30 cellular contexts compared by ENCODE assay signal in genomic region chr5:173027905-173028304, GRCh38. TPM values are rescaled to one million over a fixed set of nuclear protein-coding genes. Genes with fewer than 3 reads are reported as not detected.
DNase-seq lines count a peak whose midpoint lies in the region; ATAC-seq and TF ChIP-seq lines count a peak whose summit lies in the region.
"Had no signal": no experiment of that assay in that cellular context is flagged by ENCODE, and none has a peak within 500 bp of the region (broad histone marks: within the 10 kb centered on the region; RNA-seq: fewer than 3 reads in every experiment).

No MANE protein-coding gene starts in this region.

- no peaks in the 10 kb centered on the region for H3K9me3 ChIP-seq in OCI-LY3 (ENCODE audit: insufficient read depth, low read length)
- no peaks in the 10 kb centered on the region for H3K9me3 ChIP-seq in upper lobe of left lung
- H3K9me3 ChIP-seq: BLaER1 treated with 17β-estradiol and CSF1 and Interleukin-3, amounts not matched to agents 10 nM and 100 nM; colonic mucosa; pancreas; thoracic aorta; vagina had no signal

- peaks cover 24% of the 10 kb centered on the region for H4K20me1 ChIP-seq in OCI-LY3 (ENCODE audit: insufficient read depth, low read length)

- H3K4me1 Mint-ChIP-seq in activated naive CD4-positive, alpha-beta T cell treated with anti-CD3 and anti-CD28 coated beads, Interleukin-2, amount 10 ng/mL, durations not matched to agents 7 days and 5 days: peaks cover 2% of the 10 kb centered on the region
- H3K4me1 Mint-ChIP-seq in mesothelial cell of epicardium: no peaks in the 10 kb centered on the region
- peaks cover 6% of the 10 kb centered on the region for H3K4me1 Mint-ChIP-seq in chondrocyte (ENCODE audit: low read depth)
- H3K4me1 Mint-ChIP-seq: stimulated activated naive CD8-positive, alpha-beta T cell treated with anti-CD3 and anti-CD28 coated beads, Interleukin-15, amount 100 ng/mL, for 72 hours had no signal

- TF ChIP-seq CTCF in OCI-LY3 (IDR thresholded peaks at IDR 0.05; ENCODE audit: low read depth, low read length): no peak
- TF ChIP-seq CTCF in mesothelial cell of epicardium (IDR thresholded peaks at IDR 0.05; ENCODE audit: unreplicated experiment): no peak
- TF ChIP-seq CTCF in upper lobe of left lung (IDR thresholded peaks at IDR 0.05): no peak
- no peak for TF ChIP-seq CTCF in chondrocyte (IDR thresholded peaks at IDR 0.05)

- TF ChIP-seq POLR2A in upper lobe of left lung (IDR thresholded peaks at IDR 0.05): no peak

- H3K36me3 ChIP-seq in OCI-LY3 (replicated peaks; ENCODE audit: low read depth, low read length) (peaks cover 7% of the 10 kb centered on the region), upper lobe of left lung (peaks cover 0 to 7% (median 0%) of the 10 kb centered on the region in 4 donors)
- H3K36me3 ChIP-seq: colonic mucosa, pancreas, thoracic aorta had no signal

- peaks cover 82% of the 10 kb centered on the region for H3K79me2 ChIP-seq in OCI-LY3 (ENCODE audit: low read length)

- no peaks in the 10 kb centered on the region for H3K9me3 Mint-ChIP-seq in activated naive CD4-positive, alpha-beta T cell treated with anti-CD3 and anti-CD28 coated beads, Interleukin-2, amount 10 ng/mL, durations not matched to agents 7 days and 5 days
- H3K9me3 Mint-ChIP-seq in mesothelial cell of epicardium: peaks cover 3% of the 10 kb centered on the region
- H3K9me3 Mint-ChIP-seq in chondrocyte (ENCODE audit: low read depth): no peaks in the 10 kb centered on the region
- H3K9me3 Mint-ChIP-seq: activated naive CD4-positive, alpha-beta T cell treated with anti-CD3 and anti-CD28 coated beads, Interleukin-2, amount 50 U/mL, for 72 hours; nephron; stimulated activated naive CD8-positive, alpha-beta T cell treated with anti-CD3 and anti-CD28 coated beads, Interleukin-15, amount 100 ng/mL, for 72 hours had no signal

- no peaks in the 10 kb centered on the region for H3K27me3 Mint-ChIP-seq in activated naive CD4-positive, alpha-beta T cell treated with anti-CD3 and anti-CD28 coated beads, Interleukin-2, amount 10 ng/mL, durations not matched to agents 7 days and 5 days
- H3K27me3 Mint-ChIP-seq in mesothelial cell of epicardium (ENCODE audit: low read depth): no peaks in the 10 kb centered on the region
- no peaks in the 10 kb centered on the region for H3K27me3 Mint-ChIP-seq in chondrocyte (ENCODE audit: low read depth)
- H3K27me3 Mint-ChIP-seq: stimulated activated naive CD8-positive, alpha-beta T cell treated with anti-CD3 and anti-CD28 coated beads, Interleukin-15, amount 100 ng/mL, for 72 hours had no signal

- H3K9ac ChIP-seq in OCI-LY3 (ENCODE audit: low read length): no peak overlapping the region
- H3K9ac ChIP-seq: GM23248 had no signal

- H3K36me3 Mint-ChIP-seq in activated naive CD4-positive, alpha-beta T cell treated with anti-CD3 and anti-CD28 coated beads, Interleukin-2, amount 10 ng/mL, durations not matched to agents 7 days and 5 days: peaks cover 12% of the 10 kb centered on the region
- H3K36me3 Mint-ChIP-seq in mesothelial cell of epicardium: peaks cover 3% of the 10 kb centered on the region
- H3K36me3 Mint-ChIP-seq in chondrocyte (ENCODE audit: low read depth): no peaks in the 10 kb centered on the region

- H2AFZ ChIP-seq in OCI-LY3 (ENCODE audit: low read depth, low read length): no peak overlapping the region
- H2AFZ ChIP-seq: GM23248 had no signal

- no peak overlapping the region for H3K4me3 Mint-ChIP-seq in activated naive CD4-positive, alpha-beta T cell treated with anti-CD3 and anti-CD28 coated beads, Interleukin-2, amount 10 ng/mL, durations not matched to agents 7 days and 5 days
- no peak overlapping the region for H3K4me3 Mint-ChIP-seq in mesothelial cell of epicardium
- H3K4me3 Mint-ChIP-seq in chondrocyte (ENCODE audit: unreplicated experiment): no peak overlapping the region
- H3K4me3 Mint-ChIP-seq: nephron; stimulated activated naive CD8-positive, alpha-beta T cell treated with anti-CD3 and anti-CD28 coated beads, Interleukin-15, amount 100 ng/mL, for 72 hours had no signal

- no peak for TF ChIP-seq EP300 in upper lobe of left lung (IDR thresholded peaks at IDR 0.05)

- no peak overlapping the region for H3K4me3 ChIP-seq in OCI-LY3 (ENCODE audit: low read length)
- H3K4me3 ChIP-seq in upper lobe of left lung: no peak overlapping the region
- H3K4me3 ChIP-seq: BLaER1 treated with 17β-estradiol and CSF1 and Interleukin-3, amounts not matched to agents 10 nM and 100 nM; colonic mucosa; GM23248; pancreas; thoracic aorta; vagina had no signal

- H3K4me2 ChIP-seq in OCI-LY3 (ENCODE audit: low read length): peak overlapping the region; percentile 22

- DNase-seq in activated naive CD4-positive, alpha-beta T cell treated with anti-CD3 and anti-CD28 coated beads, Interleukin-2, amount 10 ng/mL, durations not matched to agents 7 days and 5 days: no peak
- no peak for DNase-seq in activated naive CD4-positive, alpha-beta T cell treated with Interleukin-2 at 50 U/mL for 16 hours
- no peak for DNase-seq in mesothelial cell of epicardium (ENCODE audit: low spot score in 2 of 2, unreplicated experiment in 2 of 2)
- DNase-seq in upper lobe of left lung: no peak
- no peak for DNase-seq in chondrocyte (ENCODE audit: low spot score)
- DNase-seq in activated CD8-positive, alpha-beta memory T cell treated with anti-CD3 and anti-CD28 coated beads for 24 hours: no peak
- DNase-seq: activated CD4-positive, alpha-beta T cell treated with anti-CD3 and anti-CD28 coated beads for 4 hours; anterior cingulate cortex; colonic mucosa; COR-L47; effector CD8-positive, alpha-beta T cell; GM23248; hypothalamus; IMR-90; MV-4-11; NCI-H1436; NCI-H2081; NCI-H524 treated with DMSO at 0.1 percent for 48 hours; pancreas; small intestine; stimulated activated naive CD8-positive, alpha-beta T cell treated with anti-CD3 and anti-CD28 coated beads, Interleukin-15, amount 100 ng/mL, for 72 hours had no signal

- CTCF ChIA-PET in activated naive CD4-positive, alpha-beta T cell treated with anti-CD3 and anti-CD28 coated beads, Interleukin-2, amount 10 ng/mL, durations not matched to agents 7 days and 5 days (lab: Charles Lee): no interaction called here

- WGBS in upper lobe of left lung, 2 donors: 87 to 88% methylated on average over 7 of the region's 7 CpGs

- no peak for ATAC-seq in upper lobe of left lung (ENCODE audit: low FRiP score in 2 of 2)
- no peak for ATAC-seq in GM18517 (IDR thresholded peaks at IDR 0.05; ENCODE audit: unreplicated experiment)
- ATAC-seq: activated naive CD4-positive, alpha-beta T cell treated with anti-CD3 and anti-CD28 coated beads, Interleukin-2, amount 50 U/mL, for 72 hours; pancreas; Right ventricle myocardium inferior; SK-N-SH treated with all-trans-retinoic acid at 6 μM for 48 hours; stimulated activated naive CD8-positive, alpha-beta T cell treated with anti-CD3 and anti-CD28 coated beads, Interleukin-15, amount 100 ng/mL, for 72 hours had no signal

- peaks cover 26% of the 10 kb centered on the region for H3K4me1 ChIP-seq in OCI-LY3 (ENCODE audit: low read length)
- peaks cover 18 to 34% (median 21%) of the 10 kb centered on the region in 4 donors for H3K4me1 ChIP-seq in upper lobe of left lung
- H3K4me1 ChIP-seq: colonic mucosa had no signal

- H3K27ac Mint-ChIP-seq in activated naive CD4-positive, alpha-beta T cell treated with anti-CD3 and anti-CD28 coated beads, Interleukin-2, amount 10 ng/mL, durations not matched to agents 7 days and 5 days: peak overlapping the region; percentile 1
- H3K27ac Mint-ChIP-seq in mesothelial cell of epicardium (peak overlapping the region; percentile 26), chondrocyte (ENCODE audit: unreplicated experiment) (no peak overlapping the region)
- H3K27ac Mint-ChIP-seq: nephron; stimulated activated naive CD8-positive, alpha-beta T cell treated with anti-CD3 and anti-CD28 coated beads, Interleukin-15, amount 100 ng/mL, for 72 hours had no signal

- H3K27ac ChIP-seq in OCI-LY3 (ENCODE audit: low read length) (peak overlapping the region; percentile 22; the same call in 1 of the 2 replicates), upper lobe of left lung (peak overlapping the region in 3 of 4 donors; percentile 2 to 60 (median 46))
- H3K27ac ChIP-seq: colonic mucosa, GM23248, pancreas, vagina had no signal

- H3K27me3 ChIP-seq in OCI-LY3 (ENCODE audit: low read depth, low read length) (no peaks in the 10 kb centered on the region), upper lobe of left lung (no peaks in the 10 kb centered on the region)
- H3K27me3 ChIP-seq: BLaER1 treated with 17β-estradiol and CSF1 and Interleukin-3, amounts not matched to agents 10 nM and 100 nM; colonic mucosa; pancreas; vagina had no signal

RNA-seq across cellular contexts. Expression of gene CREBRF, which starts 28.2 kb away (rescaled TPM):
- 17.8 to 20.3 TPM (median 19.1 TPM) in 3 replicates for total RNA-seq in mesothelial cell of epicardium
- total RNA-seq in upper lobe of left lung: 10 to 100 TPM; 22.0 to 65.0 (median 38.0) TPM
- 13.2 to 14.9 TPM (median 14.7 TPM) in 3 replicates for total RNA-seq in chondrocyte

RNA-seq across cellular contexts. Expression of gene ATP6V0E1, which starts 44.3 kb away (rescaled TPM):
- total RNA-seq in mesothelial cell of epicardium (116 to 125 TPM (median 120 TPM) in 3 replicates), upper lobe of left lung (100 to 1,000 TPM in 4 of 6 donors, 10 to 100 TPM in 2; 58.7 to 317 (median 198) TPM), chondrocyte (257 to 277 TPM (median 272 TPM) in 3 replicates)
